17 cellular contexts compared by ENCODE assay signal in the genomic region with DNA sequence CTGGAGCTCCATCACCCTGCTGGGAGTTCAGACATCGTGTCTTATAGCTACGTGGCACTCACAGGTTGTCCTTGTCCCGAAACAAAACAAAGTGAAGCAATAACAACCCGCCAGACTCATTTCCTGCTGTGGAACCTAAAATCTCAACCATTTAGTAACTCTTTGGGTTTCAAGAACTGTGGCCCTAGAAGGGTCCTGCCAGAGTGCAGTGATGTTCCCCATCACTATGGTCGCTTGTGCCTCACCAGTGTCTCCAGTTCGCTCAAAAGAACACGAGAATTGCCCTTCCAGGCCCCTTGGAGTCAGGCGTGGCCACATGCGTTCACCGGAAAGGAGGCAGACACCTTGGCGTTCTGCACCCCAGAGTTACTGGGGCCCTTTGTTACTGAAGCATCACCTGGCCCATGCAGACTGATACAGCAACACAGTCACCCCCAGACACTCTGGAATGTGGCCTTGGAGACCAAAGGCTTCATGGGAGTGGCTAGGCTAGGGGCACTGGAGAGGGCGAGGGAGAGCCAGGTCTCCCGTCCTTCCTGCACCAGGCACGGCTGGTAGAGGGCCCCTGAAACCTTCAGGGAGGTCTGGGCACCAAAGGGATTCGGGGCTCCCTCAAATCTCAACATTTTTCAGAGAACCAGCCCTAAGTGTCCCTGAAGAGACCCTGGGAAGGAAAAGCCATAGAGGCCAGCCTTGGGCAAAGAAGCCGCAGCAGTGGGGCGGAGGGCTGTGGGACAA. TPM values are rescaled to one million over a fixed set of nuclear protein-coding genes. Genes with fewer than 3 reads are reported as not detected.
DNase-seq lines count a peak whose midpoint lies in the region; ATAC-seq and TF ChIP-seq lines count a peak whose summit lies in the region.
"Had no signal": no experiment of that assay in that cellular context is flagged by ENCODE, and none has a peak within 500 bp of the region (broad histone marks: within the 10 kb centered on the region; RNA-seq: fewer than 3 reads in every experiment).

No MANE protein-coding gene starts in this region.

- POLR2A ChIA-PET in MCF 10A (lab: Yijun Ruan, JAX) = no interaction called here

- H3K27me3 Mint-ChIP-seq in MCF 10A (ENCODE audit: insufficient read depth, unreplicated experiment) = peaks cover 10% of the 10 kb centered on the region
- peaks cover 9% of the 10 kb centered on the region for H3K27me3 Mint-ChIP-seq in nephron (ENCODE audit: low read depth)
- peaks cover 31% of the 10 kb centered on the region for H3K27me3 Mint-ChIP-seq in HFFc6 (ENCODE audit: insufficient read depth)

- ATAC-seq in HG02798 (IDR thresholded peaks at IDR 0.05; ENCODE audit: poor library complexity, unreplicated experiment) = no peak

- no peaks in the 10 kb centered on the region for H3K9me3 ChIP-seq in breast epithelium
- no peaks in the 10 kb centered on the region for H3K9me3 ChIP-seq in ascending aorta
- H3K9me3 ChIP-seq in tibial artery = no peaks in the 10 kb centered on the region
- H3K9me3 ChIP-seq: gastroesophageal sphincter, testis had no signal

- TF ChIP-seq CTCF in breast epithelium (IDR thresholded peaks at IDR 0.05) = no peak
- no peak for TF ChIP-seq CTCF in MCF 10A (IDR thresholded peaks at IDR 0.05; ENCODE audit: unreplicated experiment)
- no peak for TF ChIP-seq CTCF in ascending aorta (IDR thresholded peaks at IDR 0.05)
- TF ChIP-seq CTCF in nephron (IDR thresholded peaks at IDR 0.05; ENCODE audit: unreplicated experiment in 3 of 3) = no peak
- TF ChIP-seq CTCF in tibial artery (IDR thresholded peaks at IDR 0.05) = no peak
- no peak for TF ChIP-seq CTCF in HFFc6 (IDR thresholded peaks at IDR 0.05)

- H3K4me3 Mint-ChIP-seq in MCF 10A (ENCODE audit: unreplicated experiment) (no peak overlapping the region), nephron (peak overlapping the region in 2 of 3 experiments; percentile 23 to 76), HFFc6 (no peak overlapping the region)
- H3K4me3 Mint-ChIP-seq: activated B cell treated with CpG ODN at 0.5 μM for 24 hours had no signal

- no peaks in the 10 kb centered on the region for H3K27me3 ChIP-seq in breast epithelium
- no peaks in the 10 kb centered on the region for H3K27me3 ChIP-seq in ascending aorta
- H3K27me3 ChIP-seq in tibial artery = no peaks in the 10 kb centered on the region
- H3K27me3 ChIP-seq: testis had no signal

- H3K36me3 Mint-ChIP-seq in MCF 10A (ENCODE audit: insufficient read depth, unreplicated experiment) (no peaks in the 10 kb centered on the region), nephron (ENCODE audit: low read depth) (no peaks in the 10 kb centered on the region), HFFc6 (ENCODE audit: low read depth) (no peaks in the 10 kb centered on the region)
- H3K36me3 Mint-ChIP-seq: activated naive CD4-positive, alpha-beta T cell treated with anti-CD3 and anti-CD28 coated beads, Interleukin-2, amount 50 U/mL, for 72 hours had no signal

- peaks cover 10 to 17% of the 10 kb centered on the region in 2 donors for H3K4me1 ChIP-seq in breast epithelium
- peaks cover 20 to 50% of the 10 kb centered on the region in 2 donors for H3K4me1 ChIP-seq in ascending aorta
- H3K4me1 ChIP-seq in tibial artery = peaks cover 0 to 72% (median 60%) of the 10 kb centered on the region in 4 donors

- no TSS peak for BruUV-seq in MCF 10A (replicated peaks; lab: Mats Ljungman, UMichigan)

- H3K9me3 Mint-ChIP-seq in MCF 10A (ENCODE audit: unreplicated experiment) (no peaks in the 10 kb centered on the region), nephron (no peaks in the 10 kb centered on the region), HFFc6 (no peaks in the 10 kb centered on the region)
- H3K9me3 Mint-ChIP-seq: activated B cell treated with CpG ODN at 0.5 μM for 24 hours; activated naive CD4-positive, alpha-beta T cell treated with anti-CD3 and anti-CD28 coated beads, Interleukin-2, amount 50 U/mL, for 72 hours had no signal

- peaks cover 7% of the 10 kb centered on the region for H3K4me1 Mint-ChIP-seq in MCF 10A (ENCODE audit: insufficient read depth, unreplicated experiment)
- peaks cover 48% of the 10 kb centered on the region for H3K4me1 Mint-ChIP-seq in nephron
- peaks cover 8% of the 10 kb centered on the region for H3K4me1 Mint-ChIP-seq in HFFc6 (ENCODE audit: low read depth)

- no peak overlapping the region for H3K27ac Mint-ChIP-seq in MCF 10A (ENCODE audit: low read depth, unreplicated experiment)
- no peak overlapping the region for H3K27ac Mint-ChIP-seq in nephron
- no peak overlapping the region for H3K27ac Mint-ChIP-seq in HFFc6
- H3K27ac Mint-ChIP-seq: activated B cell treated with CpG ODN at 0.5 μM for 24 hours; activated naive CD4-positive, alpha-beta T cell treated with anti-CD3 and anti-CD28 coated beads, Interleukin-2, amount 50 U/mL, for 72 hours had no signal

- CTCF ChIA-PET in MCF 10A (lab: Yijun Ruan, JAX) = interaction anchor here (0.6 to 4.2 kb wide), 2 partner anchors 10 to 72 kb away, joined by 4 to 24 read pairs; no protein-coding TSS in a partner anchor

- DNase-seq in breast epithelium (ENCODE audit: low spot score in 2 of 2) = no peak
- no peak for DNase-seq in MCF 10A (ENCODE audit: unreplicated experiment)
- DNase-seq in ascending aorta (ENCODE audit: low spot score in 2 of 2) = peak in 1 of 2 donors; percentile 56
- DNase-seq in tibial artery = peak in 1 of 2 donors; percentile 58
- no peak for DNase-seq in HFFc6
- no peak for DNase-seq in stimulated activated CD4-positive, alpha-beta T cell treated with anti-CD3 and anti-CD28 coated beads, Interleukin-4, amount 100 ng/mL, for 4 hours
- DNase-seq: activated B cell treated with CpG ODN at 0.5 μM for 24 hours, cerebellar nuclear complex, kidney, midbrain, MV-4-11, T-helper 1 cell, testis had no signal

- H3K4me3 ChIP-seq in breast epithelium = no peak overlapping the region
- no peak overlapping the region for H3K4me3 ChIP-seq in ascending aorta
- H3K4me3 ChIP-seq in tibial artery = no peak overlapping the region

- H3K36me3 ChIP-seq in breast epithelium = no peaks in the 10 kb centered on the region
- H3K36me3 ChIP-seq in ascending aorta = no peaks in the 10 kb centered on the region
- H3K36me3 ChIP-seq in tibial artery = no peaks in the 10 kb centered on the region
- H3K36me3 ChIP-seq: gastroesophageal sphincter had no signal

- intact Hi-C loops in breast epithelium (cut with DNase I; ENCODE audit: low total_unique reads) (no loop called here), MCF 10A (cut with micrococcal nuclease) (no loop called here), ascending aorta (cut with DNase I) (loop anchor here (5.0 kb wide), 1 partner anchor 192 kb away; a partner anchor contains a TSS), tibial artery (cut with DNase I; ENCODE audit: low total_unique reads) (no loop called here)

- peak overlapping the region; percentile 83 to 90 for H3K27ac ChIP-seq in breast epithelium
- H3K27ac ChIP-seq in ascending aorta = peak overlapping the region; percentile 88 to 95
- H3K27ac ChIP-seq in tibial artery = peak overlapping the region; percentile 83 to 88
- H3K27ac ChIP-seq: testis had no signal

- TF ChIP-seq POLR2A in breast epithelium (IDR thresholded peaks at IDR 0.05) = no peak

RNA-seq across cellular contexts. Expression of a gene that starts 0.9 kb away (rescaled TPM):
- total RNA-seq in breast epithelium (1 to 10 TPM in 1 of 3 donors, under 1 TPM in 1, not detected in 1; 0.98 to 1.3 TPM), MCF 10A (2022) (not detected in 2 replicates), ascending aorta (not detected)
- not detected for total RNA-seq in HFFc6 (2021; fragmentation: NEBNext Ultra II Directional; extraction: Animal tissue kit (Norgen Biotek cat#: 25700))
- total RNA-seq: activated B cell treated with CpG ODN at 0.5 μM for 24 hours had no signal

RNA-seq across cellular contexts. Expression of a gene that starts 29.2 kb away (rescaled TPM):
- total RNA-seq in breast epithelium = 10 to 100 TPM; 15.5 to 61.5 (median 57.0) TPM
- not detected in 2 replicates for total RNA-seq in MCF 10A (2022)
- 4.0 TPM for total RNA-seq in ascending aorta
- total RNA-seq in HFFc6 (2021; fragmentation: NEBNext Ultra II Directional; extraction: Animal tissue kit (Norgen Biotek cat#: 25700)) = not detected
- total RNA-seq: activated naive CD4-positive, alpha-beta T cell treated with anti-CD3 and anti-CD28 coated beads, Interleukin-2, amount 50 U/mL, for 72 hours had no signal

Comparison
In these comparisons a context has a peak if more than half of its experiments do, and no peak if none do; other contexts are left out.
1. H3K4me3 Mint-ChIP-seq: peak in nephron (2 of 3); none in MCF 10A (single experiment) and HFFc6 (single experiment).
2. Peak in every context shown above with its lines, with median percentiles within 50 percentile points of each other: H3K27ac ChIP-seq.